Comparison of ENCODE assay signal across 29 cellular contexts in genomic region chr15:74261041-74261440, GRCh38. TPM values are rescaled to one million over a fixed set of nuclear protein-coding genes. Genes with fewer than 3 reads are reported as not detected.
DNase-seq lines count a peak whose midpoint lies in the region; ATAC-seq, FAIRE-seq and TF ChIP-seq lines count a peak whose summit lies in the region.
"Had no signal": no experiment of that assay in that cellular context is flagged by ENCODE, and none has a peak within 500 bp of the region (broad histone marks: within the 10 kb centered on the region; RNA-seq: fewer than 3 reads in every experiment).

No MANE protein-coding gene starts in this region.

- H3K27ac ChIP-seq in astrocyte (ENCODE audit: low read depth, low read length) (no peak overlapping the region), neural progenitor cell (no peak overlapping the region)
- H3K27ac ChIP-seq: BLaER1 had no signal

- H3K4me1 Mint-ChIP-seq in astrocyte (ENCODE audit: low read depth, unreplicated experiment) = peaks cover 8% of the 10 kb centered on the region
- peaks cover 95% of the 10 kb centered on the region for H3K4me1 Mint-ChIP-seq in brain
- peaks cover 79% of the 10 kb centered on the region for H3K4me1 Mint-ChIP-seq in neural progenitor cell
- no peaks in the 10 kb centered on the region for H3K4me1 Mint-ChIP-seq in activated CD8-positive, alpha-beta T cell treated with anti-CD3 and anti-CD28 coated beads, Interleukin-2, amount 10 ng/mL, durations not matched to agents 7 days and 5 days (ENCODE audit: low read depth)
- H3K4me1 Mint-ChIP-seq: CD14-positive monocyte; CD4-positive, CD25-positive, alpha-beta regulatory T cell; CD8-positive, alpha-beta memory T cell had no signal

- H3K4me1 ChIP-seq in astrocyte (ENCODE audit: insufficient read depth, low read length) = peaks cover 5% of the 10 kb centered on the region
- H3K4me1 ChIP-seq in neural progenitor cell = peaks cover 24% of the 10 kb centered on the region

- CTCF ChIA-PET in activated CD8-positive, alpha-beta T cell treated with anti-CD3 and anti-CD28 coated beads, Interleukin-2, amount 10 ng/mL, durations not matched to agents 7 days and 5 days (lab: Charles Lee) = no interaction called here

- H2AFZ ChIP-seq in astrocyte (ENCODE audit: low read depth, low read length) (no peak overlapping the region), neural progenitor cell (replicated peaks) (no peak overlapping the region)

- H3K36me3 Mint-ChIP-seq in astrocyte (ENCODE audit: low read depth, unreplicated experiment) (no peaks in the 10 kb centered on the region), brain (no peaks in the 10 kb centered on the region), neural progenitor cell (no peaks in the 10 kb centered on the region)
- no peaks in the 10 kb centered on the region for H3K36me3 Mint-ChIP-seq in activated CD8-positive, alpha-beta T cell treated with anti-CD3 and anti-CD28 coated beads, Interleukin-2, amount 10 ng/mL, durations not matched to agents 7 days and 5 days (ENCODE audit: low read depth)
- H3K36me3 Mint-ChIP-seq: CD14-positive monocyte; CD4-positive, alpha-beta memory T cell; CD4-positive, CD25-positive, alpha-beta regulatory T cell; CD8-positive, alpha-beta memory T cell had no signal

- H3K9ac ChIP-seq in astrocyte (ENCODE audit: low read length) (no peak overlapping the region), neural progenitor cell (no peak overlapping the region)
- H3K9ac ChIP-seq: BLaER1 had no signal

- no peak overlapping the region for H3K27ac Mint-ChIP-seq in astrocyte (ENCODE audit: unreplicated experiment)
- H3K27ac Mint-ChIP-seq in brain = peak overlapping the region; percentile 70 to 98 (median 96)
- H3K27ac Mint-ChIP-seq in neural progenitor cell = peak overlapping the region; percentile 19
- no peak overlapping the region for H3K27ac Mint-ChIP-seq in activated CD8-positive, alpha-beta T cell treated with anti-CD3 and anti-CD28 coated beads, Interleukin-2, amount 10 ng/mL, durations not matched to agents 7 days and 5 days
- H3K27ac Mint-ChIP-seq: CD14-positive monocyte; CD4-positive, alpha-beta memory T cell; CD4-positive, CD25-positive, alpha-beta regulatory T cell; CD8-positive, alpha-beta memory T cell had no signal

- peaks cover 11% of the 10 kb centered on the region for H3F3A ChIP-seq in neural progenitor cell (ENCODE audit: low read depth)

- H4K20me1 ChIP-seq in astrocyte (ENCODE audit: insufficient read depth, low read length) (no peaks in the 10 kb centered on the region), neural progenitor cell (ENCODE audit: low read depth) (peaks cover 17% of the 10 kb centered on the region)

- no peak for TF ChIP-seq CTCF in astrocyte (IDR thresholded peaks at IDR 0.05; ENCODE audit: insufficient read depth, low read depth, low read length)
- no peak for TF ChIP-seq CTCF in brain (conservative IDR thresholded peaks at IDR 0.05)
- TF ChIP-seq CTCF in neural progenitor cell (IDR thresholded peaks at IDR 0.05) = no peak

- H3K36me3 ChIP-seq in astrocyte (ENCODE audit: insufficient read depth, low read length) (no peaks in the 10 kb centered on the region), neural progenitor cell (no peaks in the 10 kb centered on the region)
- H3K36me3 ChIP-seq: BE2C, BLaER1 had no signal

- H3K27me3 Mint-ChIP-seq in astrocyte (ENCODE audit: low read depth, unreplicated experiment) (peaks cover 82% of the 10 kb centered on the region), brain (peaks cover 8% of the 10 kb centered on the region), neural progenitor cell (ENCODE audit: insufficient read depth, low read depth) (peaks cover 30% of the 10 kb centered on the region)
- peaks cover 15% of the 10 kb centered on the region for H3K27me3 Mint-ChIP-seq in activated CD8-positive, alpha-beta T cell treated with anti-CD3 and anti-CD28 coated beads, Interleukin-2, amount 10 ng/mL, durations not matched to agents 7 days and 5 days (ENCODE audit: low read depth)

- POLR2A ChIA-PET in activated CD8-positive, alpha-beta T cell treated with anti-CD3 and anti-CD28 coated beads, Interleukin-2, amount 10 ng/mL, durations not matched to agents 7 days and 5 days (lab: Charles Lee) = no interaction called here

- ATAC-seq in activated CD8-positive, alpha-beta T cell treated with anti-CD3 and anti-CD28 coated beads, Interleukin-2, amount 10 ng/mL, durations not matched to agents 7 days and 5 days = no peak
- ATAC-seq: GM12878 had no signal

- DNase-seq in astrocyte (ENCODE audit: low read depth) (no peak), neural progenitor cell (ENCODE audit: low spot score) (no peak), T-helper 1 cell (no peak), OCI-M1 (lab: John Stamatoyannopoulos, UW) (no peak)
- no peak for DNase-seq in activated CD8-positive, alpha-beta T cell treated with anti-CD3 and anti-CD28 coated beads, Interleukin-2, amount 10 ng/mL, durations not matched to agents 7 days and 5 days
- DNase-seq: 8988T; ACHN; BE2C; C1 segment of cervical spinal cord; CD4-positive, alpha-beta memory T cell; CD4-positive, CD25-positive, alpha-beta regulatory T cell; CD8-positive, alpha-beta memory T cell; COR-L47; DMS 273 treated with DMSO at 0.1 percent for 48 hours; DMS153; DMS53; DMS79; DND-41; EL; GDM1 had no signal

- no peak for FAIRE-seq in astrocyte (lab: Jason Lieb, UNC)
- FAIRE-seq: A204.1, GM12878, GM12892, GM18507 had no signal

- H3K9me3 ChIP-seq in astrocyte (ENCODE audit: insufficient read depth, low read depth, low read length) = no peaks in the 10 kb centered on the region
- no peaks in the 10 kb centered on the region for H3K9me3 ChIP-seq in neural progenitor cell (ENCODE audit: low read depth)
- H3K9me3 ChIP-seq: BE2C, BLaER1 had no signal

- H3K79me2 ChIP-seq in astrocyte (ENCODE audit: insufficient read depth, low read length) = no peaks in the 10 kb centered on the region
- no peaks in the 10 kb centered on the region for H3K79me2 ChIP-seq in neural progenitor cell (ENCODE audit: low read depth)

- no peak overlapping the region for H3K4me3 ChIP-seq in astrocyte (ENCODE audit: insufficient read depth, low read depth, low read length)
- no peak overlapping the region for H3K4me3 ChIP-seq in neural progenitor cell
- H3K4me3 ChIP-seq: BLaER1, GM12878 had no signal

- H3K9me3 Mint-ChIP-seq in astrocyte (ENCODE audit: unreplicated experiment) = no peaks in the 10 kb centered on the region
- H3K9me3 Mint-ChIP-seq in brain = peaks cover 0 to 5% (median 0%) of the 10 kb centered on the region in 5 experiments
- no peaks in the 10 kb centered on the region for H3K9me3 Mint-ChIP-seq in neural progenitor cell
- H3K9me3 Mint-ChIP-seq in activated CD8-positive, alpha-beta T cell treated with anti-CD3 and anti-CD28 coated beads, Interleukin-2, amount 10 ng/mL, durations not matched to agents 7 days and 5 days (ENCODE audit: insufficient read depth) = no peaks in the 10 kb centered on the region
- H3K9me3 Mint-ChIP-seq: CD8-positive, alpha-beta memory T cell had no signal

- H3K4me2 ChIP-seq in astrocyte (ENCODE audit: low read length) (no peak overlapping the region), neural progenitor cell (no peak overlapping the region)
- H3K4me2 ChIP-seq: BLaER1 had no signal

- peak overlapping the region; percentile 20 for H3K4me3 Mint-ChIP-seq in astrocyte (ENCODE audit: unreplicated experiment)
- H3K4me3 Mint-ChIP-seq in brain = no peak overlapping the region
- H3K4me3 Mint-ChIP-seq in neural progenitor cell = peak overlapping the region; percentile 64
- no peak overlapping the region for H3K4me3 Mint-ChIP-seq in activated CD8-positive, alpha-beta T cell treated with anti-CD3 and anti-CD28 coated beads, Interleukin-2, amount 10 ng/mL, durations not matched to agents 7 days and 5 days
- H3K4me3 Mint-ChIP-seq: CD14-positive monocyte; CD4-positive, alpha-beta memory T cell; CD4-positive, CD25-positive, alpha-beta regulatory T cell; CD8-positive, alpha-beta memory T cell had no signal

- peaks cover 34% of the 10 kb centered on the region for H3K27me3 ChIP-seq in astrocyte (ENCODE audit: insufficient read depth, low read length)
- no peaks in the 10 kb centered on the region for H3K27me3 ChIP-seq in neural progenitor cell
- H3K27me3 ChIP-seq: BE2C, BLaER1 had no signal

RNA-seq across cellular contexts. Expression of gene CCDC33, which starts 24.9 kb away (rescaled TPM):
- 0.41 and 0.96 TPM in 2 replicates for total RNA-seq in astrocyte
- 0.46 TPM for polyA plus RNA-seq in brain (ENCODE audit: insufficient read depth, low read depth, low replicate concordance)
- total RNA-seq in neural progenitor cell (ENCODE audit: low replicate concordance) = 1.9 TPM in 1 of 2 replicates, not detected in the other
- not detected for total RNA-seq in activated CD8-positive, alpha-beta T cell treated with anti-CD3 and anti-CD28 coated beads, Interleukin-2, amount 10 ng/mL, durations not matched to agents 7 days and 5 days
- total RNA-seq: A673; CD4-positive, alpha-beta memory T cell; CD4-positive, CD25-positive, alpha-beta regulatory T cell; CD8-positive, alpha-beta memory T cell had no signal
- polyA plus RNA-seq: AG04450; CD14-positive monocyte; CD4-positive, alpha-beta memory T cell; CD4-positive, CD25-positive, alpha-beta regulatory T cell; CD8-positive, alpha-beta memory T cell had no signal

RNA-seq across cellular contexts. Expression of gene STRA6, which starts 58.5 kb away (rescaled TPM):
- total RNA-seq in astrocyte = 7.2 and 13.7 TPM in 2 replicates
- polyA plus RNA-seq in brain (ENCODE audit: insufficient read depth, low read depth, low replicate concordance) = 1.1 TPM
- 3.1 and 5.9 TPM in 2 replicates for total RNA-seq in neural progenitor cell (ENCODE audit: low replicate concordance)
- total RNA-seq in activated CD8-positive, alpha-beta T cell treated with anti-CD3 and anti-CD28 coated beads, Interleukin-2, amount 10 ng/mL, durations not matched to agents 7 days and 5 days = not detected
- total RNA-seq: CD4-positive, alpha-beta memory T cell; CD4-positive, CD25-positive, alpha-beta regulatory T cell; CD8-positive, alpha-beta memory T cell had no signal
- polyA plus RNA-seq: CD14-positive monocyte; CD4-positive, alpha-beta memory T cell; CD4-positive, CD25-positive, alpha-beta regulatory T cell; CD8-positive, alpha-beta memory T cell had no signal

Comparison
In these comparisons a context has a peak if more than half of its experiments do, and no peak if none do; other contexts are left out.
1. H3K27ac Mint-ChIP-seq: peak in brain (5 of 5) and neural progenitor cell (single experiment); none in astrocyte (single experiment) and activated CD8-positive, alpha-beta T cell treated with anti-CD3 and anti-CD28 coated beads, Interleukin-2, amount 10 ng/mL, durations not matched to agents 7 days and 5 days (single experiment).
2. H3K4me3 Mint-ChIP-seq: peak in astrocyte (single experiment) and neural progenitor cell (single experiment); none in brain (0 of 5) and activated CD8-positive, alpha-beta T cell treated with anti-CD3 and anti-CD28 coated beads, Interleukin-2, amount 10 ng/mL, durations not matched to agents 7 days and 5 days (single experiment).